ENCODE assay signal across 11 cellular contexts in genomic region chr20:31701591-31701990, GRCh38. TPM values are rescaled to one million over a fixed set of nuclear protein-coding genes. Genes with fewer than 3 reads are reported as not detected.
A peak's percentile ranks its signal among the peaks of the same experiment; 100 is the strongest.
DNase-seq lines count a peak whose midpoint lies in the region; ATAC-seq and TF ChIP-seq lines count a peak whose summit lies in the region.
"Had no signal": no experiment of that assay in that cellular context is flagged by ENCODE, and none has a peak within 500 bp of the region (broad histone marks: within the 10 kb centered on the region; RNA-seq: fewer than 3 reads in every experiment).

No MANE protein-coding gene starts in this region.

- H3K4me3 ChIP-seq in HCT116 (replicated peaks in 1 of 2; ENCODE audit: low read depth in 1 of 2, low read length in 2 of 2) (no peak overlapping the region), dorsolateral prefrontal cortex (no peak overlapping the region), skin epidermis (no peak overlapping the region)

- peaks cover 49% of the 10 kb centered on the region for H3K4me1 Mint-ChIP-seq in T-helper 17 cell

- H3K27ac Mint-ChIP-seq in T-helper 17 cell, result peak overlapping the region; percentile 14

- BruUV-seq in HCT116 (replicated peaks; lab: Mats Ljungman, UMichigan), result no TSS peak

- peaks cover 81 to 99% of the 10 kb centered on the region in 2 experiments for H3K4me1 ChIP-seq in HCT116 (ENCODE audit: control insufficient read depth in 1 of 2, insufficient read depth in 2 of 2, low read length in 2 of 2)

- H3K27me3 Mint-ChIP-seq in T-helper 17 cell, result no peaks in the 10 kb centered on the region

- TF ChIP-seq RAD21 in HCT116 (IDR thresholded peaks at IDR 0.05; ENCODE audit: low read depth), result no peak

- H3K27me3 ChIP-seq in HCT116 (ENCODE audit: insufficient read depth, low read length), result no peaks in the 10 kb centered on the region
- H3K27me3 ChIP-seq in dorsolateral prefrontal cortex, result no peaks in the 10 kb centered on the region

- peak overlapping the region; percentile 62 for H3K27ac ChIP-seq in HCT116 (ENCODE audit: low read depth, low read length)
- H3K27ac ChIP-seq in dorsolateral prefrontal cortex, result peak overlapping the region in 58 of 59 donors; percentile 1 to 100 (median 91)
- H3K27ac ChIP-seq in skin epidermis, result peak overlapping the region in 11 of 21 experiments; percentile 3 to 89 (median 55)

- no peak for ATAC-seq in HCT116
- no peak for ATAC-seq in T-helper 17 cell
- no peak for ATAC-seq in HG02642 (IDR thresholded peaks at IDR 0.05; ENCODE audit: poor library complexity, unreplicated experiment)

- H3K36me3 Mint-ChIP-seq in T-helper 17 cell (ENCODE audit: low read depth), result peaks cover 10% of the 10 kb centered on the region

- CTCF ChIA-PET in HCT116 (lab: Charles Lee), result no interaction called here

- in situ Hi-C loops in GM13977 (cut with MboI; ENCODE audit: low pct_unique_long_range_greater_than_20kb, low sequenced_read_pairs, unreplicated experiment), result no loop called here

- peaks cover 100% of the 10 kb centered on the region for H3K79me2 ChIP-seq in HCT116 (ENCODE audit: insufficient read depth, low read length)

- no peak overlapping the region for H2AFZ ChIP-seq in HCT116 (ENCODE audit: low read depth, low read length, poor library complexity, severe bottlenecking)

- peak overlapping the region; percentile 26; the same call in 1 of the 2 replicates for H3K9ac ChIP-seq in HCT116 (ENCODE audit: low read length)

- DNase-seq in HCT116 (ENCODE audit: low read depth, low spot score) (no peak), T-helper 17 cell (no peak), dorsolateral prefrontal cortex (no peak), GM13977 (ENCODE audit: low spot score) (no peak), DMS79 (lab: John Stamatoyannopoulos, UW) (no peak), cerebellar cortex (ENCODE audit: low spot score) (no peak)
- DNase-seq: anterior cingulate cortex, NCI-H226, SHP77 treated with DMSO at 0.1 percent for 48 hours had no signal

- H3K9me3 ChIP-seq in HCT116 (ENCODE audit: control insufficient read depth in 1 of 2, insufficient read depth in 1 of 2, low read depth in 1 of 2, low read length in 2 of 2), result no peaks in the 10 kb centered on the region
- no peaks in the 10 kb centered on the region for H3K9me3 ChIP-seq in T-helper 17 cell (ENCODE audit: control insufficient read depth, low read length, poor library complexity, severe bottlenecking)

- POLR2A ChIA-PET in HCT116 (lab: Charles Lee), result interaction anchor here (1.2 to 1.8 kb wide), 3 partner anchors 12 to 40 kb away, joined by 4 to 6 read pairs (median 5); no protein-coding TSS in a partner anchor

- TF ChIP-seq CTCF in HCT116 (IDR thresholded peaks at IDR 0.05 in 2 of 3, conservative IDR thresholded peaks at IDR 0.05 in 1 of 3; ENCODE audit: borderline replicate concordance in 1 of 3, insufficient read depth in 1 of 3, low read depth in 2 of 3, low read length in 2 of 3) (no peak), dorsolateral prefrontal cortex (IDR thresholded peaks at IDR 0.05 in 54 of 56, conservative IDR thresholded peaks at IDR 0.05 in 2 of 56; ENCODE audit: low read depth in 1 of 56, partially characterized antibody in 56 of 56) (no peak), GM13977 (IDR thresholded peaks at IDR 0.05; ENCODE audit: extremely low read depth, insufficient read depth, missing control alignments) (no peak)

- peak overlapping the region; percentile 11; the same call in 1 of the 2 replicates for H3K4me2 ChIP-seq in HCT116 (ENCODE audit: low read length)

- TF ChIP-seq POLR2A in HCT116 (IDR thresholded peaks at IDR 0.05; ENCODE audit: borderline replicate concordance, extremely low read depth, insufficient read depth, insufficient read length), result no peak

- H3K9me2 ChIP-seq in HCT116 (ENCODE audit: insufficient read depth), result no peaks in the 10 kb centered on the region

- H3K4me3 Mint-ChIP-seq in T-helper 17 cell, result no peak overlapping the region

- intact Hi-C loops in HCT116 (cut with micrococcal nuclease) (no loop called here), dorsolateral prefrontal cortex (cut with DNase I) (no loop called here)

- RAD21 ChIA-PET in HCT116 (lab: Charles Lee; ENCODE audit: low non-redundant PET in 1 of 2, low total read pairs in 2 of 2, uncharacterized antibody in 2 of 2, unreplicated experiment in 2 of 2), result no interaction called here

- H4K20me1 ChIP-seq in HCT116 (ENCODE audit: insufficient read depth), result no peaks in the 10 kb centered on the region

- H3K36me3 ChIP-seq in HCT116 (ENCODE audit: control insufficient read depth in 1 of 2, insufficient read depth in 2 of 2, low read length in 2 of 2), result peaks cover 2 to 51% of the 10 kb centered on the region in 2 experiments; a peak in 3 of 4 replicates

TF ChIP-seq in HCT116, 20 proteins besides CTCF, POLR2A, EP300 and RAD21:
- TF ChIP-seq SRF (IDR thresholded peaks at IDR 0.05; ENCODE audit: low read depth), result no peak
- TF ChIP-seq JUND (IDR thresholded peaks at IDR 0.05), result no peak
- TF ChIP-seq, protein P1, sequence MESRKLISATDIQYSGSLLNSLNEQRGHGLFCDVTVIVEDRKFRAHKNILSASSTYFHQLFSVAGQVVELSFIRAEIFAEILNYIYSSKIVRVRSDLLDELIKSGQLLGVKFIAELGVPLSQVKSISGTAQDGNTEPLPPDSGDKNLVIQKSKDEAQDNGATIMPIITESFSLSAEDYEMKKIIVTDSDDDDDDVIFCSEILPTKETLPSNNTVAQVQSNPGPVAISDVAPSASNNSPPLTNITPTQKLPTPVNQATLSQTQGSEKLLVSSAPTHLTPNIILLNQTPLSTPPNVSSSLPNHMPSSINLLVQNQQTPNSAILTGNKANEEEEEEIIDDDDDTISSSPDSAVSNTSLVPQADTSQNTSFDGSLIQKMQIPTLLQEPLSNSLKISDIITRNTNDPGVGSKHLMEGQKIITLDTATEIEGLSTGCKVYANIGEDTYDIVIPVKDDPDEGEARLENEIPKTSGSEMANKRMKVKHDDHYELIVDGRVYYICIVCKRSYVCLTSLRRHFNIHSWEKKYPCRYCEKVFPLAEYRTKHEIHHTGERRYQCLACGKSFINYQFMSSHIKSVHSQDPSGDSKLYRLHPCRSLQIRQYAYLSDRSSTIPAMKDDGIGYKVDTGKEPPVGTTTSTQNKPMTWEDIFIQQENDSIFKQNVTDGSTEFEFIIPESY (IDR thresholded peaks at IDR 0.05; ENCODE audit: extremely low read depth, insufficient replicate concordance, low read length), result no peak
- TF ChIP-seq EZH2 (IDR thresholded peaks at IDR 0.05), result no peak
- no peak for TF ChIP-seq SP1 (IDR thresholded peaks at IDR 0.05; ENCODE audit: low read depth)
- TF ChIP-seq TCF7L2 (IDR thresholded peaks at IDR 0.05; ENCODE audit: borderline replicate concordance, extremely low read depth, insufficient read depth, insufficient read length), result no peak
- no peak for TF ChIP-seq SIN3A (IDR thresholded peaks at IDR 0.05; ENCODE audit: low read depth)
- no peak for TF ChIP-seq EGR1 (IDR thresholded peaks at IDR 0.05; ENCODE audit: low read depth)
- TF ChIP-seq MAX (IDR thresholded peaks at IDR 0.05), result no peak
- TF ChIP-seq, protein P2, sequence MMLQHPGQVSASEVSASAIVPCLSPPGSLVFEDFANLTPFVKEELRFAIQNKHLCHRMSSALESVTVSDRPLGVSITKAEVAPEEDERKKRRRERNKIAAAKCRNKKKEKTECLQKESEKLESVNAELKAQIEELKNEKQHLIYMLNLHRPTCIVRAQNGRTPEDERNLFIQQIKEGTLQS (IDR thresholded peaks at IDR 0.05), result no peak
- TF ChIP-seq FOSL1 (IDR thresholded peaks at IDR 0.05; ENCODE audit: low read depth), result no peak
- no peak for TF ChIP-seq REST (IDR thresholded peaks at IDR 0.05; ENCODE audit: low read depth)
- no peak for TF ChIP-seq ELF1 (IDR thresholded peaks at IDR 0.05; ENCODE audit: borderline replicate concordance, low read depth)

RNA-seq across cellular contexts. Expression of gene BCL2L1, which starts 21.1 kb away (rescaled TPM):
- 226 TPM for total RNA-seq in HCT116 (2021; ENCODE audit: unreplicated experiment)
- polyA plus RNA-seq in HCT116 (2012), result 186 and 209 TPM in 2 replicates
- total RNA-seq in T-helper 17 cell, result 10 to 100 TPM; 35.6 to 59.1 TPM
- 100 to 1,000 TPM in 77 of 120 experiments, 10 to 100 TPM in 43; 79.5 to 144 (median 103) TPM for total RNA-seq in dorsolateral prefrontal cortex

RNA-seq across cellular contexts. Expression of gene TPX2, which starts 37.5 kb away (rescaled TPM):
- total RNA-seq in HCT116 (2021; ENCODE audit: unreplicated experiment), result 163 TPM
- polyA plus RNA-seq in HCT116 (2012), result 94.9 and 129 TPM in 2 replicates
- total RNA-seq in T-helper 17 cell, result 1 to 10 TPM in 1 of 2 donors, under 1 TPM in 1; 0.57 to 2.0 TPM
- total RNA-seq in dorsolateral prefrontal cortex, result 1 to 10 TPM; 1.1 to 4.1 (median 2.6) TPM

Comparison
In these comparisons a context has a peak if more than half of its experiments do, and no peak if none do; other contexts are left out.
1. RNA of gene TPX2, which starts 37.5 kb away (total RNA-seq): 163 TPM in HCT116 (single experiment); 1.1 to 4.1 TPM in dorsolateral prefrontal cortex and 0.57 to 2.0 TPM in T-helper 17 cell; every median in the first group is over 10 times any median in the second.
2. Peak in every context shown above with its lines, with median percentiles within 50 percentile points of each other: H3K27ac ChIP-seq.